Comparison of ENCODE assay signal across 10 cellular contexts in genomic region chr19:1018932-1019615, GRCh38. TPM values are rescaled to one million over a fixed set of nuclear protein-coding genes. Genes with fewer than 3 reads are reported as not detected.
DNase-seq lines count a peak whose midpoint lies in the region; ATAC-seq, FAIRE-seq and TF ChIP-seq lines count a peak whose summit lies in the region.
"Had no signal": no experiment of that assay in that cellular context is flagged by ENCODE, and none has a peak within 500 bp of the region (broad histone marks: within the 10 kb centered on the region; RNA-seq: fewer than 3 reads in every experiment).

No MANE protein-coding gene starts in this region.

- intact Hi-C loops in CD4-positive, alpha-beta memory T cell (cut with micrococcal nuclease): no loop called here
- intact Hi-C loops in endothelial cell of umbilical vein (cut with micrococcal nuclease): no loop called here
- intact Hi-C loops in ovary (cut with DNase I): loop anchor here in 2 of 4 donors (5.0 to 10.0 kb wide), 2 partner anchors 78 to 166 kb away; partner anchors contain the start of gene POLR2E (in 1 of the 2)

- TF ChIP-seq POLR2A in endothelial cell of umbilical vein (IDR thresholded peaks at IDR 0.05; ENCODE audit: low read depth, low read length) (no peak), ovary (IDR thresholded peaks at IDR 0.05) (no peak)

- peaks cover 54% of the 10 kb centered on the region for H3K79me2 ChIP-seq in OCI-LY1 (ENCODE audit: insufficient read depth, low read length)
- peaks cover 68% of the 10 kb centered on the region for H3K79me2 ChIP-seq in endothelial cell of umbilical vein (ENCODE audit: control insufficient read depth, insufficient read depth, low read length)

- peaks cover 0 to 9% (median 0%) of the 10 kb centered on the region in 8 donors for H3K9me3 Mint-ChIP-seq in CD4-positive, alpha-beta memory T cell

- no peaks in the 10 kb centered on the region for H3K9me2 ChIP-seq in OCI-LY1 (ENCODE audit: low read depth, low read length)

- no peaks in the 10 kb centered on the region for H3K27me3 ChIP-seq in CD4-positive, alpha-beta memory T cell (ENCODE audit: insufficient read depth, low read length)
- no peaks in the 10 kb centered on the region for H3K27me3 ChIP-seq in OCI-LY1 (ENCODE audit: insufficient read depth, low read length)
- H3K27me3 ChIP-seq in endothelial cell of umbilical vein (ENCODE audit: control insufficient read depth in 2 of 2, insufficient read depth in 2 of 2, low read length in 2 of 2): no peaks in the 10 kb centered on the region
- no peaks in the 10 kb centered on the region for H3K27me3 ChIP-seq in ovary
- H3K27me3 ChIP-seq: adrenal gland had no signal

- POLR2A ChIA-PET in CD4-positive, alpha-beta memory T cell (lab: Charles Lee; ENCODE audit: partially characterized antibody): interaction anchor here (0.6 to 21.2 kb wide), 18 partner anchors 9 to 250 kb away, joined by 3 to 1029 read pairs (median 4); partner anchors contain the start of genes ABCA7, ARHGAP45, CIRBP and CNN2
- POLR2A ChIA-PET in endothelial cell of umbilical vein (lab: Charles Lee): interaction anchor here (0.7 kb wide), 2 partner anchors 53 to 93 kb away, joined by 6 to 7 read pairs; no protein-coding TSS in a partner anchor

- H3K9me1 ChIP-seq in endothelial cell of umbilical vein (replicated peaks; ENCODE audit: control insufficient read depth, extremely low read depth, insufficient read depth, low read length): no peaks in the 10 kb centered on the region

- TF ChIP-seq EP300 in ovary (IDR thresholded peaks at IDR 0.05): no peak

- peak overlapping the region in 6 of 7 donors; percentile 42 to 100 (median 78) for H3K27ac Mint-ChIP-seq in CD4-positive, alpha-beta memory T cell

- ATAC-seq in GM19035 (IDR thresholded peaks at IDR 0.05; ENCODE audit: unreplicated experiment): no peak

- peak overlapping the region; percentile 85 to 92 (median 89) for H3K4me3 Mint-ChIP-seq in CD4-positive, alpha-beta memory T cell

- no peak overlapping the region for H2AFZ ChIP-seq in OCI-LY1 (ENCODE audit: low read length)
- no peak overlapping the region for H2AFZ ChIP-seq in endothelial cell of umbilical vein (ENCODE audit: low read depth, low read length)

- peak overlapping the region; percentile 95 for H3K27ac ChIP-seq in CD4-positive, alpha-beta memory T cell (ENCODE audit: low read depth, low read length)
- H3K27ac ChIP-seq in OCI-LY1 (ENCODE audit: low read depth, low read length, poor library complexity, severe bottlenecking) (peak overlapping the region; percentile 75), endothelial cell of umbilical vein (ENCODE audit: insufficient read depth, low read depth, low read length) (no peak overlapping the region), ovary (no peak overlapping the region)

- dilution Hi-C loops in endothelial cell of umbilical vein (cut with MboI; ENCODE audit: extremely low pct_ligation_motif_present, low sequenced_read_pairs): no loop called here

- H3K4me2 ChIP-seq in OCI-LY1 (ENCODE audit: low read length): peak overlapping the region; percentile 99
- H3K4me2 ChIP-seq in endothelial cell of umbilical vein (ENCODE audit: insufficient read depth, low read length): peak overlapping the region; percentile 86

- no peaks in the 10 kb centered on the region for H4K20me1 ChIP-seq in OCI-LY1 (ENCODE audit: insufficient read depth, low read length)
- no peaks in the 10 kb centered on the region for H4K20me1 ChIP-seq in endothelial cell of umbilical vein (replicated peaks; ENCODE audit: control insufficient read depth, extremely low read depth, insufficient read depth, low read length)

- CTCF ChIA-PET in CD4-positive, alpha-beta memory T cell (lab: Charles Lee; ENCODE audit: partially characterized antibody): interaction anchor here (0.9 to 4.5 kb wide), 4 partner anchors 12 to 225 kb away, joined by 3 to 18 read pairs (median 3); partner anchors contain the start of gene WDR18
- CTCF ChIA-PET in endothelial cell of umbilical vein (lab: Charles Lee): no interaction called here

- H3K4me1 Mint-ChIP-seq in CD4-positive, alpha-beta memory T cell: peaks cover 19 to 60% (median 39%) of the 10 kb centered on the region in 4 donors

- DNase-seq in CD4-positive, alpha-beta memory T cell: no peak
- DNase-seq in endothelial cell of umbilical vein (ENCODE audit: low read depth, low spot score) (no peak), ovary (no peak), frontal cortex (ENCODE audit: low spot score in 2 of 2) (no peak), HT-29 (ENCODE audit: low spot score) (no peak), GM13976 (ENCODE audit: low spot score) (no peak)
- DNase-seq: adrenal gland, NCI-H1417 had no signal

- 36 to 46% (median 39%) methylated on average over 17 of the region's 17 CpGs for WGBS in ovary, 3 donors

- peaks cover 0 to 6% of the 10 kb centered on the region in 2 donors for H3K27me3 Mint-ChIP-seq in CD4-positive, alpha-beta memory T cell

- peaks cover 0 to 18% of the 10 kb centered on the region in 2 donors for H3K36me3 Mint-ChIP-seq in CD4-positive, alpha-beta memory T cell

- TF ChIP-seq CTCF in OCI-LY1 (IDR thresholded peaks at IDR 0.05; ENCODE audit: low read length): no peak
- no peak for TF ChIP-seq CTCF in endothelial cell of umbilical vein (IDR thresholded peaks at IDR 0.05; ENCODE audit: extremely low read depth in 1 of 2, insufficient read depth in 1 of 2, low read depth in 1 of 2, low read length in 2 of 2)
- no peak for TF ChIP-seq CTCF in ovary (IDR thresholded peaks at IDR 0.05)
- TF ChIP-seq CTCF in GM13976 (IDR thresholded peaks at IDR 0.05; ENCODE audit: borderline replicate concordance, control extremely low read depth, extremely low read depth, insufficient read depth, missing control alignments): no peak

- H3K9ac ChIP-seq in OCI-LY1 (ENCODE audit: low read length): peak overlapping the region; percentile 99
- no peak overlapping the region for H3K9ac ChIP-seq in endothelial cell of umbilical vein (replicated peaks; ENCODE audit: extremely low read depth, insufficient read depth, low read length)

- no peaks in the 10 kb centered on the region for H3K9me3 ChIP-seq in CD4-positive, alpha-beta memory T cell (ENCODE audit: control insufficient read depth in 1 of 2, low read length in 2 of 2)
- H3K9me3 ChIP-seq in OCI-LY1 (ENCODE audit: low read length) (no peaks in the 10 kb centered on the region), endothelial cell of umbilical vein (replicated peaks; ENCODE audit: control insufficient read depth, insufficient read depth, low read length) (no peaks in the 10 kb centered on the region), ovary (no peaks in the 10 kb centered on the region)
- H3K9me3 ChIP-seq: adrenal gland had no signal

- peaks cover 5% of the 10 kb centered on the region for H3F3A ChIP-seq in OCI-LY1 (ENCODE audit: insufficient read depth, low read length)

- H3K36me3 ChIP-seq in CD4-positive, alpha-beta memory T cell (ENCODE audit: insufficient read depth, low read length): peaks cover 3% of the 10 kb centered on the region
- H3K36me3 ChIP-seq in OCI-LY1 (ENCODE audit: insufficient read depth, low read length) (peaks cover 18% of the 10 kb centered on the region; the same call in 1 of the 2 replicates), endothelial cell of umbilical vein (ENCODE audit: control insufficient read depth in 2 of 2, extremely low read depth in 1 of 2, insufficient read depth in 2 of 2, low read length in 2 of 2) (peaks cover 0 to 3% of the 10 kb centered on the region in 2 experiments), ovary (no peaks in the 10 kb centered on the region)

- H3K4me3 ChIP-seq in CD4-positive, alpha-beta memory T cell (ENCODE audit: low read length in 2 of 2): peak overlapping the region; percentile 66 to 69
- H3K4me3 ChIP-seq in OCI-LY1 (ENCODE audit: low read depth, low read length, poor library complexity, severe bottlenecking) (peak overlapping the region; percentile 99), endothelial cell of umbilical vein (replicated peaks in 1 of 3; ENCODE audit: insufficient read depth in 1 of 3, low read depth in 1 of 3, low read length in 3 of 3) (peak overlapping the region in 1 of 3 experiments; percentile 90), ovary (peak overlapping the region; percentile 97)

- peaks cover 60% of the 10 kb centered on the region for H3K4me1 ChIP-seq in CD4-positive, alpha-beta memory T cell (ENCODE audit: insufficient read depth, low read length)
- H3K4me1 ChIP-seq in OCI-LY1 (ENCODE audit: insufficient read depth, low read length, severe bottlenecking): peaks cover 61% of the 10 kb centered on the region
- H3K4me1 ChIP-seq in endothelial cell of umbilical vein (ENCODE audit: control insufficient read depth, extremely low read depth, insufficient read depth, low read length): peaks cover 40% of the 10 kb centered on the region
- peaks cover 33% of the 10 kb centered on the region for H3K4me1 ChIP-seq in ovary (ENCODE audit: insufficient read depth)

- in situ Hi-C loops in GM13976 (cut with MboI; ENCODE audit: low sequenced_read_pairs, unreplicated experiment): no loop called here

- BruUV-seq in endothelial cell of umbilical vein (replicated peaks; lab: Mats Ljungman, UMichigan): no TSS peak

- FAIRE-seq in endothelial cell of umbilical vein (lab: Jason Lieb, UNC): no peak
- FAIRE-seq in frontal cortex (lab: Jason Lieb, UNC): no peak

RNA-seq across cellular contexts. Expression of gene TMEM259, which starts 1.8 kb away (rescaled TPM):
- total RNA-seq in CD4-positive, alpha-beta memory T cell: 100 to 1,000 TPM; 315 to 329 TPM
- 10 to 100 TPM; 40.5 to 75.9 TPM for polyA plus RNA-seq in CD4-positive, alpha-beta memory T cell
- total RNA-seq in endothelial cell of umbilical vein: 142 and 147 TPM in 2 replicates
- polyA plus RNA-seq in endothelial cell of umbilical vein: 297 and 430 TPM in 2 replicates
- polyA plus RNA-seq in endothelial cell of umbilical vein (2011; cell fraction: cytosol; rRNA removed): 93.5 and 128 TPM in 2 replicates
- polyA plus RNA-seq in endothelial cell of umbilical vein (2011; cell fraction: nucleus; rRNA removed): 626 and 670 TPM in 2 replicates
- 67.8 and 100 TPM in 2 replicates for polyA plus RNA-seq in endothelial cell of umbilical vein (2012)
- polyA minus RNA-seq in endothelial cell of umbilical vein: 80.3 and 87.9 TPM in 2 replicates
- polyA minus RNA-seq in endothelial cell of umbilical vein (2011; cell fraction: cytosol; rRNA and poly(A)+ RNA removed): 53.1 TPM
- 74.8 and 114 TPM in 2 replicates for polyA minus RNA-seq in endothelial cell of umbilical vein (2011; cell fraction: nucleus; rRNA and poly(A)+ RNA removed)
- 100 to 1,000 TPM; 105 to 196 (median 127) TPM for total RNA-seq in ovary
- 100 to 1,000 TPM in 1 of 2 donors, 10 to 100 TPM in 1; 26.0 to 162 TPM for polyA plus RNA-seq in ovary
- 29.3 TPM for total RNA-seq in frontal cortex
- total RNA-seq in HT-29 (2014; rRNA removed; shearing (Covaris generic)): 236 and 253 TPM in 2 replicates

RNA-seq across cellular contexts. Expression of gene RNU6-2, which starts 2.2 kb away (rescaled TPM):
- not detected for total RNA-seq in CD4-positive, alpha-beta memory T cell
- polyA plus RNA-seq in CD4-positive, alpha-beta memory T cell: not detected
- total RNA-seq in endothelial cell of umbilical vein (not detected in 2 replicates), ovary (not detected), frontal cortex (not detected)
- polyA plus RNA-seq in endothelial cell of umbilical vein (not detected in 2 replicates), ovary (not detected)
- polyA plus RNA-seq in endothelial cell of umbilical vein (2011; cell fraction: cytosol; rRNA removed): not detected in 2 replicates
- not detected in 2 replicates for polyA plus RNA-seq in endothelial cell of umbilical vein (2011; cell fraction: nucleus; rRNA removed)
- not detected in 2 replicates for polyA plus RNA-seq in endothelial cell of umbilical vein (2012)
- polyA minus RNA-seq in endothelial cell of umbilical vein: not detected in 2 replicates
- polyA minus RNA-seq in endothelial cell of umbilical vein (2011; cell fraction: cytosol; rRNA and poly(A)+ RNA removed): 1,914 TPM
- polyA minus RNA-seq in endothelial cell of umbilical vein (2011; cell fraction: nucleus; rRNA and poly(A)+ RNA removed): not detected in 2 replicates
- not detected in 2 replicates for total RNA-seq in HT-29 (2014; rRNA removed; shearing (Covaris generic))
- total RNA-seq: adrenal gland had no signal
- polyA plus RNA-seq: adrenal gland had no signal

RNA-seq across cellular contexts. Expression of gene CNN2, which starts 7.3 kb away (rescaled TPM):
- 100 to 1,000 TPM; 263 to 266 TPM for total RNA-seq in CD4-positive, alpha-beta memory T cell
- polyA plus RNA-seq in CD4-positive, alpha-beta memory T cell: 100 to 1,000 TPM; 444 to 632 TPM
- 280 and 286 TPM in 2 replicates for total RNA-seq in endothelial cell of umbilical vein
- polyA plus RNA-seq in endothelial cell of umbilical vein: 185 and 207 TPM in 2 replicates
- 229 and 243 TPM in 2 replicates for polyA plus RNA-seq in endothelial cell of umbilical vein (2011; cell fraction: cytosol; rRNA removed)
- polyA plus RNA-seq in endothelial cell of umbilical vein (2011; cell fraction: nucleus; rRNA removed): 142 and 181 TPM in 2 replicates
- 136 and 160 TPM in 2 replicates for polyA plus RNA-seq in endothelial cell of umbilical vein (2012)
- 234 and 253 TPM in 2 replicates for polyA minus RNA-seq in endothelial cell of umbilical vein
- polyA minus RNA-seq in endothelial cell of umbilical vein (2011; cell fraction: cytosol; rRNA and poly(A)+ RNA removed): 88.5 TPM
- polyA minus RNA-seq in endothelial cell of umbilical vein (2011; cell fraction: nucleus; rRNA and poly(A)+ RNA removed): 55.9 and 80.4 TPM in 2 replicates
- 100 to 1,000 TPM in 6 of 7 donors, 10 to 100 TPM in 1; 60.6 to 438 (median 210) TPM for total RNA-seq in ovary
- 100 to 1,000 TPM in 1 of 2 donors, 10 to 100 TPM in 1; 90.6 to 159 TPM for polyA plus RNA-seq in ovary
- total RNA-seq in frontal cortex: 8.2 TPM
- 265 and 298 TPM in 2 replicates for total RNA-seq in HT-29 (2014; rRNA removed; shearing (Covaris generic))

RNA-seq across cellular contexts. Expression of gene GRIN3B, which starts 18.9 kb away (rescaled TPM):
- not detected for total RNA-seq in CD4-positive, alpha-beta memory T cell
- polyA plus RNA-seq in CD4-positive, alpha-beta memory T cell: not detected
- 0.69 and 0.82 TPM in 2 replicates for total RNA-seq in endothelial cell of umbilical vein
- 0.43 and 0.81 TPM in 2 replicates for polyA plus RNA-seq in endothelial cell of umbilical vein
- polyA plus RNA-seq in endothelial cell of umbilical vein (2011; cell fraction: cytosol; rRNA removed): 0.27 and 0.28 TPM in 2 replicates
- 0.77 and 1.1 TPM in 2 replicates for polyA plus RNA-seq in endothelial cell of umbilical vein (2011; cell fraction: nucleus; rRNA removed)
- polyA plus RNA-seq in endothelial cell of umbilical vein (2012): 0.52 and 1.3 TPM in 2 replicates
- polyA minus RNA-seq in endothelial cell of umbilical vein: 0.13 and 0.22 TPM in 2 replicates
- polyA minus RNA-seq in endothelial cell of umbilical vein (2011; cell fraction: cytosol; rRNA and poly(A)+ RNA removed): not detected
- 0.34 TPM in 1 of 2 replicates, not detected in the other for polyA minus RNA-seq in endothelial cell of umbilical vein (2011; cell fraction: nucleus; rRNA and poly(A)+ RNA removed)
- 1 to 10 TPM in 1 of 7 donors, under 1 TPM in 4, not detected in 2; 0.22 to 7.4 (median 0.32) TPM for total RNA-seq in ovary
- under 1 TPM in 1 of 2 donors, not detected in 1; 0.07 TPM for polyA plus RNA-seq in ovary
- under 0.01 TPM for total RNA-seq in frontal cortex
- not detected in 2 replicates for total RNA-seq in HT-29 (2014; rRNA removed; shearing (Covaris generic))

RNA-seq across cellular contexts. Expression of gene ABCA7, which starts 20.8 kb away (rescaled TPM):
- total RNA-seq in CD4-positive, alpha-beta memory T cell: 100 to 1,000 TPM; 313 to 319 TPM
- polyA plus RNA-seq in CD4-positive, alpha-beta memory T cell: 10 to 100 TPM; 10.7 to 11.2 TPM
- total RNA-seq in endothelial cell of umbilical vein: 9.8 and 11.0 TPM in 2 replicates
- 4.9 and 5.7 TPM in 2 replicates for polyA plus RNA-seq in endothelial cell of umbilical vein
- 1.7 and 2.9 TPM in 2 replicates for polyA plus RNA-seq in endothelial cell of umbilical vein (2011; cell fraction: cytosol; rRNA removed)
- polyA plus RNA-seq in endothelial cell of umbilical vein (2011; cell fraction: nucleus; rRNA removed): 25.2 and 29.3 TPM in 2 replicates
- polyA plus RNA-seq in endothelial cell of umbilical vein (2012): 5.0 and 7.1 TPM in 2 replicates
- 4.2 and 7.0 TPM in 2 replicates for polyA minus RNA-seq in endothelial cell of umbilical vein
- 15.1 TPM for polyA minus RNA-seq in endothelial cell of umbilical vein (2011; cell fraction: cytosol; rRNA and poly(A)+ RNA removed)
- 7.5 and 13.3 TPM in 2 replicates for polyA minus RNA-seq in endothelial cell of umbilical vein (2011; cell fraction: nucleus; rRNA and poly(A)+ RNA removed)
- 10 to 100 TPM in 1 of 7 donors, 1 to 10 TPM in 6; 1.5 to 10.5 (median 2.6) TPM for total RNA-seq in ovary
- 1 to 10 TPM; 1.4 to 1.9 TPM for polyA plus RNA-seq in ovary
- 2.0 TPM for total RNA-seq in frontal cortex
- total RNA-seq in HT-29 (2014; rRNA removed; shearing (Covaris generic)): 56.9 and 76.3 TPM in 2 replicates

Comparison
In these comparisons a context has a peak if more than half of its experiments do, and no peak if none do; other contexts are left out.
1. H3K27ac ChIP-seq: peak in CD4-positive, alpha-beta memory T cell (single experiment) and OCI-LY1 (single experiment); none in endothelial cell of umbilical vein (single experiment) and ovary (0 of 2).